In the genomic region with DNA sequence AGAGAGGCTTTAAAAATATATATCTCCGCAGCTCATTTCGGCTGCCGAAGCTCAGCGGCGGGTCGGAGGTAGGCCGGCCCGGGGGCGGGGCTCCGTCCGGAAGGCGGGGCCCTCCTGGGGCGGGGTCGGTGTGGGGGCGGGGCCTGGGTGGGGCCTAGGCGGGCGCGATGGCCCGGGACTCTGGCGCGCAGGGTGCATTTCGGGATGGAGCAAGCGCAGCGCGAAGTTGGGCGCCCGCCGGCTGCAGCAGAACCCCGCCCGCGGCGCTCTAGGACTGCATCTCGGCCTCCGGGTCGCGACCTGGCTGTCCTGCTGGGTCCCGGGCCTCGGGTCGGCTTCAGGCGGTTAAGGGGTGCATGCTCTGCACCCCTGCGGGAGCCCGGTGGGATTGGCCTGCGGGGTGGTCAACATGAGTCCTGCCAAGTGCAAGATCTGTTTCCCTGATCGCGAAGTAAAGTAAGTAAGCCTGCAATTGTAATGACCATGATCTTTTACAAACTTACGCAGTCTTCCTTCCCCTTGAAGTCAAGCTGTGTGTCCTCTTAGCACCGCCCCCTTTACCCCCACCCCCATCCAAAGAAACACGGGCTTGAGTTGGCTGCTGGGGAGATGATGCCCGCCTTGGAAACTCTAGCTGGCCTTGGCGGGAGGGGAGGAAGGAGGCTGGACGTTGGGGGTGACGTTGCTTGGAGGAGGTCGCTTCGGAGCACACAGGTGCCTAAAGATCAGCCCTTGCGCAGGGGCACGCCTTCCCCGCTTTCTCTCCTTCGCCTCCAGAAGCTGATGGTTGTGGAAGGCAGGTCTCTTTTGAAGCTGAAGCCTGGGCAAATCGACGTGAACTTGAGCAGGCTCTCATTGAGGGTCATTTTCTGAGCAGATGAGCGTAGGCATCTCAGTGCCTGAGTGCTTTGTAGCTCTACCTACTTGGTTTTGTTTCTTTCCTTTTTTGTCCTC, we compare ENCODE assay signal across 8 cellular contexts.
DNase-seq lines count a peak whose midpoint lies in the region; ATAC-seq and TF ChIP-seq lines count a peak whose summit lies in the region.

No MANE protein-coding gene starts in this region.

- TF ChIP-seq CTCF in AG09309 (IDR thresholded peaks at IDR 0.05; ENCODE audit: control insufficient read depth, insufficient read depth, low read depth, low read length, missing control alignments): no peak

- peak; percentile 78 for ATAC-seq in HG03520 (IDR thresholded peaks at IDR 0.05; ENCODE audit: unreplicated experiment)

- DNase-seq in AG09309 (ENCODE audit: low read depth): no peak
- peak; percentile 84 for DNase-seq in GM19238 (ENCODE audit: insufficient read length, low spot score)
- peak; percentile 83 for DNase-seq in NOMO-1 treated with dmso at 0.1 percent for 144 hours (lab: John Stamatoyannopoulos, UW; ENCODE audit: unreplicated experiment)
- peak; percentile 93 for DNase-seq in activated CD8-positive, alpha-beta memory T cell treated with anti-CD3 and anti-CD28 coated beads, Interleukin-2, amount 50 U/mL, for 48 hours
- DNase-seq in epidermal melanocyte (ENCODE audit: insufficient read length, low spot score): peak; percentile 84
- peak; percentile 89 for DNase-seq in midbrain (lab: John Stamatoyannopoulos, UW)
- DNase-seq in stimulated activated CD8-positive, alpha-beta memory T cell treated with anti-CD3 and anti-CD28 coated beads, Interleukin-15, amount 100 ng/mL, for 4 hours (ENCODE audit: low read depth in 2 of 2): peak; percentile 50 to 63

- peak overlapping the region; percentile 63 for H3K4me3 ChIP-seq in AG09309 (ENCODE audit: control insufficient read depth, low read depth, low read length)
